ENCODE assay signal across 9 cellular contexts in genomic region chr12:57342207-57342691, GRCh38.
DNase-seq lines count a peak whose midpoint lies in the region; ATAC-seq, FAIRE-seq and TF ChIP-seq lines count a peak whose summit lies in the region.
"Had no signal": no experiment of that assay in that cellular context is flagged by ENCODE, and none has a peak within 500 bp of the region (broad histone marks: within the 10 kb centered on the region; RNA-seq: fewer than 3 reads in every experiment).

No MANE protein-coding gene starts in this region.

- POLR2A ChIA-PET in HepG2 (lab: Yijun Ruan, JAX): interaction anchor here (1.0 kb wide), 2 partner anchors 26 to 93 kb away, joined by 3 to 4 read pairs; partner anchors contain the start of gene INHBC

- H4K20me1 ChIP-seq in HepG2 (ENCODE audit: insufficient read depth, low read length): no peaks in the 10 kb centered on the region

- no peak for TF ChIP-seq CTCF in cardiac fibroblast (IDR thresholded peaks at IDR 0.05; ENCODE audit: low read depth, low read length)
- TF ChIP-seq CTCF in HepG2 (CRISPR knock-in tag; IDR thresholded peaks at IDR 0.05): no peak
- TF ChIP-seq CTCF in upper lobe of right lung (IDR thresholded peaks at IDR 0.05): no peak
- TF ChIP-seq CTCF in colonic mucosa (IDR thresholded peaks at IDR 0.05): no peak

- H3K79me2 ChIP-seq in HepG2 (ENCODE audit: insufficient read depth, low read length): no peaks in the 10 kb centered on the region

- H3K27ac ChIP-seq in HepG2 (ENCODE audit: extremely low read length, insufficient read depth, low read length): no peak overlapping the region
- no peak overlapping the region for H3K27ac ChIP-seq in upper lobe of right lung
- no peak overlapping the region for H3K27ac ChIP-seq in colonic mucosa

- no peak for ATAC-seq in activated naive CD8-positive, alpha-beta T cell treated with anti-CD3 and anti-CD28 coated beads, Interleukin-2, amount 50 U/mL, for 24 hours
- no peak for ATAC-seq in HepG2
- peak; percentile 97 for ATAC-seq in upper lobe of right lung
- ATAC-seq: CD8-positive, alpha-beta T cell had no signal

- no peak for TF ChIP-seq POLR2A in HepG2 (IDR thresholded peaks at IDR 0.05; ENCODE audit: insufficient read depth in 1 of 2, low read depth in 2 of 2, low read length in 2 of 2)

- no peaks in the 10 kb centered on the region; a peak in 1 of 5 replicates for H3K36me3 ChIP-seq in HepG2 (replicated peaks in 1 of 2; ENCODE audit: control insufficient read depth in 1 of 2, insufficient read depth in 2 of 2, low read length in 2 of 2)
- peaks cover 6% of the 10 kb centered on the region for H3K36me3 ChIP-seq in upper lobe of right lung
- no peaks in the 10 kb centered on the region for H3K36me3 ChIP-seq in colonic mucosa

- peaks cover 29% of the 10 kb centered on the region for H3K36me3 Mint-ChIP-seq in activated naive CD8-positive, alpha-beta T cell treated with anti-CD3 and anti-CD28 coated beads for 36 hours
- peaks cover 31% of the 10 kb centered on the region for H3K36me3 Mint-ChIP-seq in activated naive CD8-positive, alpha-beta T cell treated with anti-CD3 and anti-CD28 coated beads, Interleukin-2, amount 50 U/mL, for 24 hours (ENCODE audit: low read depth)

- no peaks in the 10 kb centered on the region for H3K4me1 ChIP-seq in HepG2 (ENCODE audit: insufficient read depth, low read length)
- peaks cover 26% of the 10 kb centered on the region for H3K4me1 ChIP-seq in upper lobe of right lung
- no peaks in the 10 kb centered on the region for H3K4me1 ChIP-seq in colonic mucosa

- H3K9me3 ChIP-seq in HepG2 (ENCODE audit: low read length) (no peaks in the 10 kb centered on the region), upper lobe of right lung (no peaks in the 10 kb centered on the region), colonic mucosa (no peaks in the 10 kb centered on the region)

- H3K27me3 Mint-ChIP-seq in activated naive CD8-positive, alpha-beta T cell treated with anti-CD3 and anti-CD28 coated beads for 36 hours: no peaks in the 10 kb centered on the region
- H3K27me3 Mint-ChIP-seq in activated naive CD8-positive, alpha-beta T cell treated with anti-CD3 and anti-CD28 coated beads, Interleukin-2, amount 50 U/mL, for 24 hours: no peaks in the 10 kb centered on the region

- no peak for FAIRE-seq in HepG2 (lab: Jason Lieb, UNC)

- no peak for TF ChIP-seq EP300 in HepG2 (IDR thresholded peaks at IDR 0.05; ENCODE audit: low read depth in 2 of 2, low read length in 2 of 2)
- no peak for TF ChIP-seq EP300 in HepG2 (CRISPR knock-in tag; IDR thresholded peaks at IDR 0.05; ENCODE audit: borderline replicate concordance)

- CTCF ChIA-PET in HepG2 (lab: Yijun Ruan, JAX; ENCODE audit: low intra/inter-chr PET ratio, low total read pairs): no interaction called here

- in situ Hi-C loops in HepG2 (cut with HindIII; ENCODE audit: extremely low pct_ligation_motif_present, low pct_unique_long_range_greater_than_20kb): no loop called here

- TF ChIP-seq RAD21 in HepG2 (CRISPR knock-in tag; IDR thresholded peaks at IDR 0.05): no peak

- BruUV-seq in HepG2 (replicated peaks; lab: Mats Ljungman, UMichigan): no TSS peak

- WGBS in HepG2 (ENCODE audit: low lambda C conversion rate): over 99% methylated on average over 7 of the region's 7 CpGs

- no peak overlapping the region for H2AFZ ChIP-seq in HepG2 (ENCODE audit: low read length)

- H3K4me1 Mint-ChIP-seq in activated naive CD8-positive, alpha-beta T cell treated with anti-CD3 and anti-CD28 coated beads for 36 hours: peaks cover 41% of the 10 kb centered on the region
- H3K4me1 Mint-ChIP-seq in activated naive CD8-positive, alpha-beta T cell treated with anti-CD3 and anti-CD28 coated beads, Interleukin-2, amount 50 U/mL, for 24 hours: peaks cover 38% of the 10 kb centered on the region

- H3K27me3 ChIP-seq in HepG2 (ENCODE audit: control insufficient read depth in 1 of 2, insufficient read depth in 2 of 2, low read length in 2 of 2) (no peaks in the 10 kb centered on the region), upper lobe of right lung (no peaks in the 10 kb centered on the region), colonic mucosa (no peaks in the 10 kb centered on the region)

- H3K9ac ChIP-seq in HepG2 (ENCODE audit: insufficient read depth, low read depth, low read length): no peak overlapping the region
- no peak overlapping the region for H3K9ac ChIP-seq in colonic mucosa (ENCODE audit: low read depth in 2 of 2, low read length in 2 of 2)

- H3K4me2 ChIP-seq in HepG2 (ENCODE audit: low read depth, low read length): no peak overlapping the region

- H3K4me3 ChIP-seq in cardiac fibroblast (replicated peaks in 1 of 2; ENCODE audit: low read depth in 2 of 2, low read length in 2 of 2) (no peak overlapping the region), HepG2 (replicated peaks in 1 of 3; ENCODE audit: insufficient read depth in 1 of 3, low read depth in 2 of 3, low read length in 3 of 3) (no peak overlapping the region), upper lobe of right lung (no peak overlapping the region), colonic mucosa (no peak overlapping the region)

- intact Hi-C loops in HepG2 (cut with micrococcal nuclease; ENCODE audit: unreplicated experiment) (no loop called here), upper lobe of right lung (cut with DNase I) (no loop called here), colonic mucosa (cut with DNase I) (no loop called here)

- no peak for DNase-seq in activated naive CD8-positive, alpha-beta T cell treated with anti-CD3 and anti-CD28 coated beads for 36 hours
- DNase-seq in activated naive CD8-positive, alpha-beta T cell treated with anti-CD3 and anti-CD28 coated beads, Interleukin-2, amount 50 U/mL, for 24 hours: no peak
- peak; percentile 50 to 84 for DNase-seq in cardiac fibroblast (ENCODE audit: low read depth in 2 of 2)
- DNase-seq in HepG2 (ENCODE audit: low spot score): no peak
- DNase-seq in upper lobe of right lung: no peak
- DNase-seq in colonic mucosa: no peak
- no peak for DNase-seq in activated effector memory CD4-positive, alpha-beta T cell treated with anti-CD3 and anti-CD28 coated beads, Interleukin-2, amount 50 U/mL, for 16 hours
- no peak for DNase-seq in T1000 (lab: John Stamatoyannopoulos, UW)
- DNase-seq: CD8-positive, alpha-beta T cell had no signal

- peak overlapping the region; percentile 48 for H3K27ac Mint-ChIP-seq in activated naive CD8-positive, alpha-beta T cell treated with anti-CD3 and anti-CD28 coated beads for 36 hours
- H3K27ac Mint-ChIP-seq in activated naive CD8-positive, alpha-beta T cell treated with anti-CD3 and anti-CD28 coated beads, Interleukin-2, amount 50 U/mL, for 24 hours: no peak overlapping the region
- H3K27ac Mint-ChIP-seq: CD8-positive, alpha-beta T cell had no signal

- no peaks in the 10 kb centered on the region for H3K9me3 Mint-ChIP-seq in activated naive CD8-positive, alpha-beta T cell treated with anti-CD3 and anti-CD28 coated beads for 36 hours
- peaks cover 2% of the 10 kb centered on the region for H3K9me3 Mint-ChIP-seq in activated naive CD8-positive, alpha-beta T cell treated with anti-CD3 and anti-CD28 coated beads, Interleukin-2, amount 50 U/mL, for 24 hours

- no peak overlapping the region for H3K4me3 Mint-ChIP-seq in activated naive CD8-positive, alpha-beta T cell treated with anti-CD3 and anti-CD28 coated beads for 36 hours
- H3K4me3 Mint-ChIP-seq in activated naive CD8-positive, alpha-beta T cell treated with anti-CD3 and anti-CD28 coated beads, Interleukin-2, amount 50 U/mL, for 24 hours: no peak overlapping the region
- H3K4me3 Mint-ChIP-seq: CD8-positive, alpha-beta T cell had no signal

TF ChIP-seq in HepG2, 621 proteins besides CTCF, POLR2A, EP300 and RAD21:
- TF ChIP-seq CEBPB (IDR thresholded peaks at IDR 0.05; ENCODE audit: borderline replicate concordance, low read depth, low read length): peak; percentile 25; the same call in 1 of the 2 replicates
- TF ChIP-seq ZNF614 (CRISPR knock-in tag; IDR thresholded peaks at IDR 0.05; ENCODE audit: borderline replicate concordance): no peak
- no peak for TF ChIP-seq GZF1 (CRISPR knock-in tag; IDR thresholded peaks at IDR 0.05)
TF ChIP-seq in HepG2: peak in this region for 1.

Comparison
In these comparisons a context has a peak if more than half of its experiments do, and no peak if none do; other contexts are left out.
1. DNase-seq: peak in cardiac fibroblast (2 of 2); none in activated naive CD8-positive, alpha-beta T cell treated with anti-CD3 and anti-CD28 coated beads for 36 hours (single experiment), activated naive CD8-positive, alpha-beta T cell treated with anti-CD3 and anti-CD28 coated beads, Interleukin-2, amount 50 U/mL, for 24 hours (single experiment), HepG2 (single experiment), upper lobe of right lung (single experiment), colonic mucosa (single experiment), activated effector memory CD4-positive, alpha-beta T cell treated with anti-CD3 and anti-CD28 coated beads, Interleukin-2, amount 50 U/mL, for 16 hours (single experiment) and T1000 (single experiment).